Comparison of ENCODE assay signal across 17 cellular contexts in genomic region chr10:112404612-112405011, GRCh38. TPM values are rescaled to one million over a fixed set of nuclear protein-coding genes. Genes with fewer than 3 reads are reported as not detected.
DNase-seq lines count a peak whose midpoint lies in the region; ATAC-seq, FAIRE-seq and TF ChIP-seq lines count a peak whose summit lies in the region.
"Had no signal": no experiment of that assay in that cellular context is flagged by ENCODE, and none has a peak within 500 bp of the region (broad histone marks: within the 10 kb centered on the region; RNA-seq: fewer than 3 reads in every experiment).

No MANE protein-coding gene starts in this region.

- H2BK5ac ChIP-seq in IMR-90 (ENCODE audit: low read depth, low read length, poor library complexity, severe bottlenecking) (no peak overlapping the region), mesenchymal stem cell (ENCODE audit: low read depth, low read length, poor library complexity, severe bottlenecking) (no peak overlapping the region)

- no peaks in the 10 kb centered on the region for H3K4me1 Mint-ChIP-seq in T-cell
- H3K4me1 Mint-ChIP-seq: brain had no signal

- H3K36me3 ChIP-seq in IMR-90 (ENCODE audit: control insufficient read depth, insufficient read depth, low read length) = no peaks in the 10 kb centered on the region
- H3K36me3 ChIP-seq in mesenchymal stem cell (ENCODE audit: control insufficient read depth in 1 of 2, insufficient read depth in 2 of 2, low read depth in 1 of 2, low read length in 2 of 2) = no peaks in the 10 kb centered on the region
- peaks cover 0 to 9% of the 10 kb centered on the region in 2 donors for H3K36me3 ChIP-seq in gastroesophageal sphincter

- no peaks in the 10 kb centered on the region for H3K9me1 ChIP-seq in IMR-90 (ENCODE audit: insufficient read depth, low read length)

- no peaks in the 10 kb centered on the region for H3K79me1 ChIP-seq in IMR-90 (ENCODE audit: low read depth in 1 of 2, low read length in 2 of 2)
- no peaks in the 10 kb centered on the region for H3K79me1 ChIP-seq in mesenchymal stem cell (replicated peaks; ENCODE audit: low read length, poor library complexity, severe bottlenecking)

- in situ Hi-C loops in IMR-90 (cut with MboI; ENCODE audit: low sequenced_read_pairs) = no loop called here

- no peaks in the 10 kb centered on the region for H4K20me1 ChIP-seq in IMR-90 (ENCODE audit: insufficient read depth, low read length)

- H2BK120ac ChIP-seq in IMR-90 (ENCODE audit: low read depth, low read length) (no peak overlapping the region), mesenchymal stem cell (ENCODE audit: low read depth, low read length) (no peak overlapping the region)

- H3K9ac ChIP-seq in IMR-90 (ENCODE audit: low read depth, low read length) = no peak overlapping the region
- H3K9ac ChIP-seq in mesenchymal stem cell (ENCODE audit: low read length) = no peak overlapping the region

- H3K36me3 Mint-ChIP-seq in T-cell = peaks cover 63% of the 10 kb centered on the region
- H3K36me3 Mint-ChIP-seq: brain had no signal

- TF ChIP-seq CTCF in IMR-90 (conservative IDR thresholded peaks at IDR 0.05; ENCODE audit: low read depth, low read length) = no peak
- no peak for TF ChIP-seq CTCF in gastroesophageal sphincter (IDR thresholded peaks at IDR 0.05)

- H3K14ac ChIP-seq in IMR-90 (replicated peaks; ENCODE audit: low read depth, low read length) = no peak overlapping the region
- H3K14ac ChIP-seq in mesenchymal stem cell (ENCODE audit: low read length in 2 of 2) = no peak overlapping the region

- H2BK15ac ChIP-seq in IMR-90 (ENCODE audit: low read depth, low read length) (no peak overlapping the region), mesenchymal stem cell (ENCODE audit: low read depth, poor library complexity, severe bottlenecking) (no peak overlapping the region)

- TF ChIP-seq POLR2A in IMR-90 (IDR thresholded peaks at IDR 0.05; ENCODE audit: low read depth, low read length) = no peak
- TF ChIP-seq POLR2A in gastroesophageal sphincter (IDR thresholded peaks at IDR 0.05) = no peak

- CTCF ChIA-PET in IMR-90 (lab: Yijun Ruan, JAX) = interaction anchor here (0.6 kb wide), 1 partner anchor 854 kb away, joined by 4 read pairs; no protein-coding TSS in a partner anchor
- CTCF ChIA-PET in T-cell (lab: Charles Lee) = no interaction called here

- no peak overlapping the region for H2AK9ac ChIP-seq in IMR-90 (replicated peaks; ENCODE audit: low read depth, low read length, poor library complexity)

- no peak overlapping the region for H3K4me3 Mint-ChIP-seq in T-cell
- H3K4me3 Mint-ChIP-seq: activated T-helper 1 cell treated with anti-CD3 and anti-CD28 coated beads, Interleukin-12 subunit alpha, Interleukin-12 subunit beta, Interleukin-2, Interleukin-4 antibody, amounts not matched to agents 30 ng/mL and 10 ng/mL and 1 ng/mL, durations not matched to agents 14 hours and 24 hours and 36 hours; brain; CD4-positive, alpha-beta memory T cell had no signal

- ATAC-seq in IMR-90 (ENCODE audit: low read depth) (peak; percentile 35), gastroesophageal sphincter (no peak), T-cell (replicated peaks in 1 of 4) (no peak), GM19328 (IDR thresholded peaks at IDR 0.05; ENCODE audit: unreplicated experiment) (no peak), HG03135 (IDR thresholded peaks at IDR 0.05; ENCODE audit: unreplicated experiment) (no peak)

- no peak overlapping the region for H4K5ac ChIP-seq in IMR-90 (ENCODE audit: low read depth, low read length)

- H2AK5ac ChIP-seq in IMR-90 (ENCODE audit: low read depth, low read length) (no peak overlapping the region), mesenchymal stem cell (ENCODE audit: low read length, severe bottlenecking) (no peak overlapping the region)

- no peak overlapping the region for H2BK20ac ChIP-seq in IMR-90 (ENCODE audit: low read depth, low read length)

- DNase-seq in EH (ENCODE audit: low read depth) = peak; percentile 4
- DNase-seq in IMR-90 = peak; percentile 10
- no peak for DNase-seq in mesenchymal stem cell
- no peak for DNase-seq in T-cell
- DNase-seq: CD4-positive, alpha-beta memory T cell; erythroblast; left ventricle myocardium inferior; NCI-H774; stimulated activated CD4-positive, alpha-beta T cell treated with anti-CD3 and anti-CD28 coated beads, Interleukin-12 subunit alpha, Interleukin-12 subunit beta, amount 100 ng/mL, for 4 hours; stimulated activated CD8-positive, alpha-beta memory T cell treated with anti-CD3 and anti-CD28 coated beads, Interleukin-4, amount 100 ng/mL, for 48 hours; substantia nigra had no signal

- H3K27ac ChIP-seq in IMR-90 (ENCODE audit: insufficient read depth, low read length) = no peak overlapping the region
- peak overlapping the region; percentile 6 for H3K27ac ChIP-seq in mesenchymal stem cell (ENCODE audit: low read length, poor library complexity, severe bottlenecking)
- H3K27ac ChIP-seq in gastroesophageal sphincter = no peak overlapping the region
- H3K27ac ChIP-seq: left ventricle myocardium inferior had no signal

- H3K23ac ChIP-seq in IMR-90 (ENCODE audit: low read depth, low read length) (no peak overlapping the region), mesenchymal stem cell (ENCODE audit: low read length in 2 of 2) (no peak overlapping the region)

- no peak overlapping the region for H3K56ac ChIP-seq in IMR-90 (ENCODE audit: extremely low read depth, insufficient read depth, low read length)

- H3K9me3 ChIP-seq in IMR-90 (ENCODE audit: control insufficient read depth, insufficient read depth, low read length) (no peaks in the 10 kb centered on the region), mesenchymal stem cell (ENCODE audit: control insufficient read depth, low read length) (no peaks in the 10 kb centered on the region), gastroesophageal sphincter (no peaks in the 10 kb centered on the region)
- H3K9me3 ChIP-seq: left ventricle myocardium inferior had no signal

- H3K27me3 ChIP-seq in IMR-90 (ENCODE audit: control insufficient read depth, insufficient read depth, low read length) (0 out of 2 replicates have a peak, but pooled peaks cover 1% of the 10 kb centered on the region), mesenchymal stem cell (ENCODE audit: control insufficient read depth in 1 of 2, insufficient read depth in 1 of 2, low read length in 2 of 2) (no peaks in the 10 kb centered on the region), gastroesophageal sphincter (peaks cover 5% of the 10 kb centered on the region)

- intact Hi-C loops in IMR-90 (cut with micrococcal nuclease) = no loop called here

- H4K8ac ChIP-seq in IMR-90 (ENCODE audit: low read depth in 2 of 2, low read length in 2 of 2) (no peak overlapping the region), mesenchymal stem cell (ENCODE audit: low read length) (no peak overlapping the region)

- POLR2A ChIA-PET in IMR-90 (lab: Charles Lee; ENCODE audit: unreplicated experiment) = no interaction called here
- POLR2A ChIA-PET in T-cell (lab: Charles Lee) = no interaction called here

- no CpG with 5 or more reads among the region's 3 CpGs for WGBS in IMR-90 (ENCODE audit: extremely low coverage in 2 of 2, insufficient read length in 1 of 2), 2 experiments
- no CpG with 5 or more reads among the region's 3 CpGs for WGBS in mesenchymal stem cell
- WGBS in gastroesophageal sphincter (ENCODE audit: low coverage in 1 of 2), 2 donors = 73 to 81% methylated on average over 3 of the region's 3 CpGs

- H3K4me3 ChIP-seq in IMR-90 (ENCODE audit: insufficient read depth, low read depth, low read length) (no peak overlapping the region), mesenchymal stem cell (ENCODE audit: insufficient read depth in 1 of 2, low read depth in 1 of 2, low read length in 2 of 2) (no peak overlapping the region), gastroesophageal sphincter (no peak overlapping the region)
- H3K4me3 ChIP-seq: left ventricle myocardium inferior had no signal

- BruUV-seq in IMR-90 (replicated peaks; lab: Mats Ljungman, UMichigan) = no TSS peak

- no peaks in the 10 kb centered on the region for H3K9me3 Mint-ChIP-seq in T-cell
- H3K9me3 Mint-ChIP-seq: brain; CD4-positive, alpha-beta memory T cell had no signal

- H3K4me1 ChIP-seq in IMR-90 (ENCODE audit: control insufficient read depth, insufficient read depth, low read length) (peaks cover 2% of the 10 kb centered on the region; the same call in 1 of the 2 replicates), mesenchymal stem cell (ENCODE audit: control insufficient read depth, insufficient read depth, low read depth, low read length) (no peaks in the 10 kb centered on the region), gastroesophageal sphincter (no peaks in the 10 kb centered on the region)
- H3K4me1 ChIP-seq: left ventricle myocardium inferior had no signal

- no peak overlapping the region for H2BK12ac ChIP-seq in mesenchymal stem cell (ENCODE audit: low read length in 2 of 2)

- no peak for TF ChIP-seq EP300 in gastroesophageal sphincter (IDR thresholded peaks at IDR 0.05)

- H3K4ac ChIP-seq in IMR-90 (ENCODE audit: low read depth, low read length) (no peak overlapping the region), mesenchymal stem cell (ENCODE audit: low read depth in 1 of 2, low read length in 2 of 2) (no peak overlapping the region)

- no peak overlapping the region for H3K4me2 ChIP-seq in IMR-90 (ENCODE audit: low read depth, low read length)
- H3K4me2 ChIP-seq in mesenchymal stem cell (ENCODE audit: low read length, poor library complexity, severe bottlenecking) = no peak overlapping the region

- peak; percentile 58 for FAIRE-seq in endometrium (lab: Jason Lieb, UNC)

- H4K91ac ChIP-seq in IMR-90 (ENCODE audit: insufficient read depth, low read depth, low read length) (no peak overlapping the region), mesenchymal stem cell (ENCODE audit: low read length) (no peak overlapping the region)

- H2AFZ ChIP-seq in IMR-90 (replicated peaks; ENCODE audit: low read length, poor library complexity) (no peak overlapping the region), mesenchymal stem cell (ENCODE audit: low read depth, low read length) (no peak overlapping the region)

- H3K27ac Mint-ChIP-seq in T-cell = no peak overlapping the region
- H3K27ac Mint-ChIP-seq: activated T-helper 1 cell treated with anti-CD3 and anti-CD28 coated beads, Interleukin-12 subunit alpha, Interleukin-12 subunit beta, Interleukin-2, Interleukin-4 antibody, amounts not matched to agents 30 ng/mL and 10 ng/mL and 1 ng/mL, durations not matched to agents 14 hours and 24 hours and 36 hours; brain had no signal

- dilution Hi-C loops in IMR-90 (cut with HindIII; ENCODE audit: low sequenced_read_pairs, unreplicated experiment) = no loop called here

- no peaks in the 10 kb centered on the region for H3K27me3 Mint-ChIP-seq in T-cell
- H3K27me3 Mint-ChIP-seq: CD4-positive, alpha-beta memory T cell had no signal

- H3K18ac ChIP-seq in IMR-90 (ENCODE audit: low read depth, low read length) (no peak overlapping the region), mesenchymal stem cell (ENCODE audit: low read depth in 1 of 2, low read length in 2 of 2) (no peak overlapping the region)

- TF ChIP-seq RAD21 in IMR-90 (IDR thresholded peaks at IDR 0.05; ENCODE audit: low read length) = no peak

RNA-seq across cellular contexts. Expression of gene ACSL5, which starts 30.7 kb away (rescaled TPM):
- total RNA-seq in IMR-90 (2012; rRNA removed) = 1.1 and 1.3 TPM in 2 replicates
- 0.86 and 0.87 TPM in 2 replicates for polyA plus RNA-seq in IMR-90 (2012; rRNA removed)
- 0.31 and 0.43 TPM in 2 replicates for polyA plus RNA-seq in IMR-90 (2012; cell fraction: cytosol; rRNA removed)
- 0.59 and 3.7 TPM in 2 replicates for polyA plus RNA-seq in IMR-90 (2012; cell fraction: nucleus; rRNA removed; ENCODE audit: low replicate concordance)
- polyA plus RNA-seq in mesenchymal stem cell (2013, experiment 1 of 2) = 1.1 TPM
- 1.0 TPM for polyA plus RNA-seq in mesenchymal stem cell (2013, experiment 2 of 2)
- 10 to 100 TPM in 1 of 4 donors, 1 to 10 TPM in 3; 2.0 to 14.6 (median 9.8) TPM for total RNA-seq in gastroesophageal sphincter
- total RNA-seq in T-cell = 10 to 100 TPM; 36.0 to 48.9 (median 39.9) TPM

RNA-seq across cellular contexts. Expression of gene ZDHHC6, which starts 42.1 kb away (rescaled TPM):
- total RNA-seq in IMR-90 (2012; rRNA removed) (17.4 and 22.2 TPM in 2 replicates), gastroesophageal sphincter (10 to 100 TPM; 12.0 to 28.2 (median 21.4) TPM), T-cell (10 to 100 TPM; 39.4 to 51.4 (median 45.9) TPM)
- 15.4 and 21.6 TPM in 2 replicates for polyA plus RNA-seq in IMR-90 (2012; rRNA removed)
- 3.1 and 5.7 TPM in 2 replicates for polyA plus RNA-seq in IMR-90 (2012; cell fraction: cytosol; rRNA removed)
- 9.7 and 54.2 TPM in 2 replicates for polyA plus RNA-seq in IMR-90 (2012; cell fraction: nucleus; rRNA removed; ENCODE audit: low replicate concordance)
- polyA plus RNA-seq in mesenchymal stem cell (2013, experiment 1 of 2) = 17.5 TPM
- polyA plus RNA-seq in mesenchymal stem cell (2013, experiment 2 of 2) = 17.1 TPM

RNA-seq across cellular contexts. Expression of gene VTI1A, which starts 42.4 kb away (rescaled TPM):
- total RNA-seq in IMR-90 (2012; rRNA removed) (24.9 and 35.0 TPM in 2 replicates), gastroesophageal sphincter (10 to 100 TPM; 19.6 to 81.9 (median 43.1) TPM), T-cell (10 to 100 TPM; 41.3 to 53.6 (median 43.5) TPM)
- polyA plus RNA-seq in IMR-90 (2012; rRNA removed) = 7.7 and 9.7 TPM in 2 replicates
- 4.1 and 5.0 TPM in 2 replicates for polyA plus RNA-seq in IMR-90 (2012; cell fraction: cytosol; rRNA removed)
- 8.1 and 27.6 TPM in 2 replicates for polyA plus RNA-seq in IMR-90 (2012; cell fraction: nucleus; rRNA removed; ENCODE audit: low replicate concordance)
- polyA plus RNA-seq in mesenchymal stem cell (2013, experiment 1 of 2) = 12.8 TPM
- 12.5 TPM for polyA plus RNA-seq in mesenchymal stem cell (2013, experiment 2 of 2)

Comparison
In these comparisons a context has a peak if more than half of its experiments do, and no peak if none do; other contexts are left out.
1. DNase-seq: peak in EH (single experiment) and IMR-90 (single experiment); none in mesenchymal stem cell (single experiment) and T-cell (0 of 34).